22 cellular contexts compared by ENCODE assay signal in the genomic region with DNA sequence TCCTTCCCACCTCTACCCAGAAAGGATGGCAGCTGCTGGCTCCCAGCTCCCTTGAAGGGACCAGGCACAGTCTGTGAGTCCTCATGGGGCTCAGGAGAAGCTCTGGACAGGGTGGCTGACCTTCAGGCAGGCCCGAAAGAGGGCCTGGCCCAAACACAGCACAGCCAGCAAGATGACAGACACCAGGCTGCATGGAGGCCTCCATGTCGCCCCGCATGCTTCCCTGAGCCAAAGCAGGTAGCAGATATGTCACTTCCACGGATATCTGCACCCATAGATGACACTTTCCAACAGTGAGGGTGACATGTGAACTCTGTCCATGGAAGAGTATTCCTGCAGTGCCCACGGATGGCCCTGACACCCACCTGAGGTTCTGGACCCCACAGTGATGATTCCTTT. TPM values are rescaled to one million over a fixed set of nuclear protein-coding genes. Genes with fewer than 3 reads are reported as not detected.
"Had no signal": no experiment of that assay in that cellular context is flagged by ENCODE, and none has a peak within 500 bp of the region (broad histone marks: within the 10 kb centered on the region; RNA-seq: fewer than 3 reads in every experiment).

No MANE protein-coding gene starts in this region.

- H3K4me3 ChIP-seq: heart left ventricle, sigmoid colon, skin epidermis, suprapubic skin, tibial artery, upper lobe of right lung, vagina had no signal

- DNase-seq: effector memory CD4-positive, alpha-beta T cell; heart left ventricle; hippocampal formation; kidney glomerular epithelial cell; mesendoderm; naive B cell; stimulated activated CD4-positive, alpha-beta T cell treated with anti-CD3 and anti-CD28 coated beads, Interleukin-12 subunit alpha, Interleukin-12 subunit beta, amount 100 ng/mL, for 4 hours; stimulated activated naive CD4-positive, alpha-beta T cell; upper lobe of right lung had no signal

- H3K27ac Mint-ChIP-seq: nephron had no signal

- H3K4me3 Mint-ChIP-seq: naive B cell, nephron had no signal

- H3K27ac ChIP-seq: heart left ventricle, sigmoid colon, skin epidermis, suprapubic skin, tibial artery, upper lobe of right lung, vagina had no signal

- H3K27me3 ChIP-seq: heart left ventricle, sigmoid colon, suprapubic skin, tibial artery, upper lobe of right lung, vagina had no signal

- H3K4me1 Mint-ChIP-seq: nephron had no signal

- H3K27me3 Mint-ChIP-seq: naive B cell had no signal

- ATAC-seq: esophagus mucosa, upper lobe of right lung had no signal

- H3K9me3 Mint-ChIP-seq: naive B cell, nephron had no signal

- H3K4me1 ChIP-seq: heart left ventricle, sigmoid colon, suprapubic skin, upper lobe of right lung, vagina had no signal

- H3K9me3 ChIP-seq: heart left ventricle, sigmoid colon, suprapubic skin, tibial artery, upper lobe of right lung, vagina had no signal

- H3K36me3 Mint-ChIP-seq: naive B cell had no signal

RNA-seq across cellular contexts. Expression of gene CST6, which starts 28.2 kb away (rescaled TPM):
- total RNA-seq: frontal cortex, liver, sigmoid colon had no signal
- polyA plus RNA-seq: liver had no signal

RNA-seq across cellular contexts. Expression of gene TSGA10IP, which starts 38.3 kb away (rescaled TPM):
- total RNA-seq: esophagus mucosa, frontal cortex, glomerular endothelial cell, liver, lung microvascular endothelial cell, pulmonary artery endothelial cell, suprapubic skin, upper lobe of right lung, vagina had no signal
- polyA plus RNA-seq: fibroblast of lung, heart left ventricle, sigmoid colon had no signal
